In the genomic region with DNA sequence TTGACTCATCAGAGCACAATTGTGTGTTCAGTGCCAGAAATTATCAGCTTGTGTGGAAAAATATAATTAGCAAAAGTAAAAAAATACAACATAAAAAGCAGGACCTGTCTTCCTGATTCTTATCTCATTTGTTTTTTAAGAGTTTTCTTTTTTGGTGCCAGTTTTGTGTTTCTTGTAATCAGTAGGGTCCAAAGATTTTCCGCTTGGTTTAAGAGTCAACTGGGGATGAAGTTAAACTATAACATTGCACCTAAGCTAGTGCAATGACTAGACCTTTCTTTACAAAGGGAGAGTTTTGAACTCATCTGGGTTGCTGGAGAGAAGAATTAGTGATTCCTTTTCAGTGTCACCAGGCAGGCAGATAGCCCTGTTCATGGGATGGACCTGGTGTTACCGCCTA, we compare ENCODE assay signal across 20 cellular contexts.
DNase-seq lines count a peak whose midpoint lies in the region; ATAC-seq, FAIRE-seq and TF ChIP-seq lines count a peak whose summit lies in the region.
"Had no signal": no experiment of that assay in that cellular context is flagged by ENCODE, and none has a peak within 500 bp of the region (broad histone marks: within the 10 kb centered on the region; RNA-seq: fewer than 3 reads in every experiment).

No MANE protein-coding gene starts in this region.

- peak; percentile 26 for FAIRE-seq in HepG2 (lab: Jason Lieb, UNC)
- FAIRE-seq: A549, GM12878 had no signal

- CTCF ChIA-PET in HepG2 (lab: Yijun Ruan, JAX; ENCODE audit: low intra/inter-chr PET ratio, low total read pairs) = no interaction called here

- no peak for TF ChIP-seq RAD21 in HepG2 (CRISPR knock-in tag; IDR thresholded peaks at IDR 0.05)

- WGBS in HepG2 (ENCODE audit: low lambda C conversion rate) = 1% methylated on average over 2 of the region's 2 CpGs
- WGBS in right lobe of liver (ENCODE audit: insufficient coverage, low coverage, low lambda C conversion rate, missing lambda C conversion rate) = 33% methylated on average over 2 of the region's 2 CpGs

- no peaks in the 10 kb centered on the region for H3K79me2 ChIP-seq in HepG2 (ENCODE audit: insufficient read depth, low read length)

- H3K9me3 ChIP-seq in HepG2 (ENCODE audit: low read length) = no peaks in the 10 kb centered on the region
- no peaks in the 10 kb centered on the region for H3K9me3 ChIP-seq in right lobe of liver
- H3K9me3 ChIP-seq: A549, BLaER1, HAP-1 had no signal

- H3K4me1 ChIP-seq in HepG2 (ENCODE audit: insufficient read depth, low read length) (peaks cover 27% of the 10 kb centered on the region), right lobe of liver (no peaks in the 10 kb centered on the region)
- H3K4me1 ChIP-seq: A549, BLaER1, HAP-1 had no signal

- TF ChIP-seq POLR2A in HepG2 (IDR thresholded peaks at IDR 0.05; ENCODE audit: insufficient read depth in 1 of 2, low read depth in 2 of 2, low read length in 2 of 2) (no peak), right lobe of liver (IDR thresholded peaks at IDR 0.05) (no peak)

- in situ Hi-C loops in HepG2 (cut with HindIII; ENCODE audit: extremely low pct_ligation_motif_present, low pct_unique_long_range_greater_than_20kb) = no loop called here

- TF ChIP-seq CTCF in HepG2 (CRISPR knock-in tag; IDR thresholded peaks at IDR 0.05) (no peak), right lobe of liver (IDR thresholded peaks at IDR 0.05) (no peak), epithelial cell of proximal tubule (conservative IDR thresholded peaks at IDR 0.05; ENCODE audit: low read depth, low read length) (no peak)

- intact Hi-C loops in HepG2 (cut with micrococcal nuclease; ENCODE audit: unreplicated experiment) = no loop called here
- intact Hi-C loops in right lobe of liver (cut with DNase I) = no loop called here

- no peak for TF ChIP-seq EP300 in HepG2 (IDR thresholded peaks at IDR 0.05; ENCODE audit: low read depth in 2 of 2, low read length in 2 of 2)
- no peak for TF ChIP-seq EP300 in HepG2 (CRISPR knock-in tag; IDR thresholded peaks at IDR 0.05; ENCODE audit: borderline replicate concordance)

- DNase-seq in HepG2 (ENCODE audit: low spot score) = no peak
- DNase-seq in right lobe of liver = no peak
- peak; percentile 62 for DNase-seq in epithelial cell of proximal tubule (ENCODE audit: low read depth)
- peak; percentile 25 for DNase-seq in left kidney (ENCODE audit: low read depth, low spot score)
- DNase-seq in C1 segment of cervical spinal cord (lab: John Stamatoyannopoulos, UW) = no peak
- no peak for DNase-seq in T-helper 1 cell
- DNase-seq in NCI-H510A (lab: John Stamatoyannopoulos, UW) = no peak
- DNase-seq: CD8-positive, alpha-beta T cell; DMS 273 treated with DMSO at 0.1 percent for 48 hours; DMS53; DND-41; EL; GM23248; IMR-90 had no signal

- H3K36me3 ChIP-seq in HepG2 (replicated peaks in 1 of 2; ENCODE audit: control insufficient read depth in 1 of 2, insufficient read depth in 2 of 2, low read length in 2 of 2) = no peaks in the 10 kb centered on the region
- H3K36me3 ChIP-seq in right lobe of liver = no peaks in the 10 kb centered on the region
- H3K36me3 ChIP-seq: BLaER1, HAP-1 had no signal

- H2AFZ ChIP-seq in HepG2 (ENCODE audit: low read length) = no peak overlapping the region
- H2AFZ ChIP-seq: GM23248 had no signal

- H3K4me2 ChIP-seq in HepG2 (ENCODE audit: low read depth, low read length) = peak overlapping the region; percentile 24; the same call in 1 of the 2 replicates
- H3K4me2 ChIP-seq: A549, BLaER1 had no signal

- H3K27me3 ChIP-seq in HepG2 (ENCODE audit: control insufficient read depth in 1 of 2, insufficient read depth in 2 of 2, low read length in 2 of 2) = no peaks in the 10 kb centered on the region
- no peaks in the 10 kb centered on the region for H3K27me3 ChIP-seq in right lobe of liver
- H3K27me3 ChIP-seq: BLaER1 had no signal

- ATAC-seq in HepG2 (peak; percentile 66), right lobe of liver (no peak)
- ATAC-seq: A549; CD8-positive, alpha-beta T cell; GM12878 had no signal

- no TSS peak for BruUV-seq in HepG2 (replicated peaks; lab: Mats Ljungman, UMichigan)

- no peaks in the 10 kb centered on the region for H4K20me1 ChIP-seq in HepG2 (ENCODE audit: insufficient read depth, low read length)
- H4K20me1 ChIP-seq: BLaER1 had no signal

- POLR2A ChIA-PET in HepG2 (lab: Yijun Ruan, JAX) = no interaction called here

- no peak overlapping the region for H3K4me3 ChIP-seq in HepG2 (replicated peaks in 1 of 3; ENCODE audit: insufficient read depth in 1 of 3, low read depth in 2 of 3, low read length in 3 of 3)
- no peak overlapping the region for H3K4me3 ChIP-seq in right lobe of liver
- H3K4me3 ChIP-seq in epithelial cell of proximal tubule (ENCODE audit: low read depth, low read length) = no peak overlapping the region
- H3K4me3 ChIP-seq: A549, BLaER1, GM12878, GM23248, HAP-1 had no signal

- H3K9ac ChIP-seq in HepG2 (ENCODE audit: insufficient read depth, low read depth, low read length) = no peak overlapping the region
- H3K9ac ChIP-seq: BLaER1, GM23248 had no signal

- peak overlapping the region; percentile 13 for H3K27ac ChIP-seq in HepG2 (ENCODE audit: extremely low read length, insufficient read depth, low read length)
- H3K27ac ChIP-seq in right lobe of liver = no peak overlapping the region
- H3K27ac ChIP-seq: 22Rv1, A549, BLaER1, GM23248, HL-60 had no signal

TF ChIP-seq in HepG2, 621 proteins besides CTCF, POLR2A, EP300 and RAD21 (continues in another document):
- TF ChIP-seq ZNF326 (CRISPR knock-in tag; IDR thresholded peaks at IDR 0.05; ENCODE audit: borderline replicate concordance) = no peak
- TF ChIP-seq NBN (conservative IDR thresholded peaks at IDR 0.05) = no peak
- TF ChIP-seq PAXIP1 (CRISPR knock-in tag; conservative IDR thresholded peaks at IDR 0.05) = peak; percentile 60
- no peak for TF ChIP-seq ATF7-NPFF (CRISPR knock-in tag; IDR thresholded peaks at IDR 0.05; ENCODE audit: low read depth)
- no peak for TF ChIP-seq EZH2 (conservative IDR thresholded peaks at IDR 0.05; ENCODE audit: low read depth, low read length)
- TF ChIP-seq, protein P1, sequence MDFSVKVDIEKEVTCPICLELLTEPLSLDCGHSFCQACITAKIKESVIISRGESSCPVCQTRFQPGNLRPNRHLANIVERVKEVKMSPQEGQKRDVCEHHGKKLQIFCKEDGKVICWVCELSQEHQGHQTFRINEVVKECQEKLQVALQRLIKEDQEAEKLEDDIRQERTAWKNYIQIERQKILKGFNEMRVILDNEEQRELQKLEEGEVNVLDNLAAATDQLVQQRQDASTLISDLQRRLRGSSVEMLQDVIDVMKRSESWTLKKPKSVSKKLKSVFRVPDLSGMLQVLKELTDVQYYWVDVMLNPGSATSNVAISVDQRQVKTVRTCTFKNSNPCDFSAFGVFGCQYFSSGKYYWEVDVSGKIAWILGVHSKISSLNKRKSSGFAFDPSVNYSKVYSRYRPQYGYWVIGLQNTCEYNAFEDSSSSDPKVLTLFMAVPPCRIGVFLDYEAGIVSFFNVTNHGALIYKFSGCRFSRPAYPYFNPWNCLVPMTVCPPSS (IDR thresholded peaks at IDR 0.05) = no peak
- no peak for TF ChIP-seq ZNF512B (CRISPR knock-in tag; IDR thresholded peaks at IDR 0.05; ENCODE audit: borderline replicate concordance)
- TF ChIP-seq SIN3A (IDR thresholded peaks at IDR 0.05; ENCODE audit: borderline replicate concordance, low read depth, low read length) = no peak

Comparison
In these comparisons a context has a peak if more than half of its experiments do, and no peak if none do; other contexts are left out.
1. DNase-seq: peak in epithelial cell of proximal tubule (single experiment) and left kidney (single experiment); none in HepG2 (single experiment), right lobe of liver (0 of 3), C1 segment of cervical spinal cord (0 of 14), T-helper 1 cell (0 of 5) and NCI-H510A (single experiment).